Comparison of ENCODE assay signal across 1 cellular context in genomic region chr6:87723727-87724078, GRCh38.
TF ChIP-seq lines count a peak whose summit lies in the region.

No MANE protein-coding gene starts in this region.

TF ChIP-seq in liver, 16 proteins besides CTCF, POLR2A, EP300 and RAD21 (continued from another document):
- TF ChIP-seq ATF3 (IDR thresholded peaks at IDR 0.05) (no peak), EGR1 (IDR thresholded peaks at IDR 0.05; ENCODE audit: low read depth in 2 of 2) (no peak), HNF4G (IDR thresholded peaks at IDR 0.05) (no peak), RXRA (IDR thresholded peaks at IDR 0.05) (no peak), JUND (IDR thresholded peaks at IDR 0.05) (no peak), GABPA (IDR thresholded peaks at IDR 0.05 in 1 of 2, conservative IDR thresholded peaks at IDR 0.05 in 1 of 2) (no peak), MAX (IDR thresholded peaks at IDR 0.05) (no peak)
